In genomic region chr22:28955817-28956216, GRCh38 we compare ENCODE assay signal across 8 cellular contexts.
DNase-seq lines count a peak whose midpoint lies in the region; ATAC-seq, FAIRE-seq and TF ChIP-seq lines count a peak whose summit lies in the region.

No MANE protein-coding gene starts in this region.

- no peak overlapping the region for H4K91ac ChIP-seq in H1 (replicated peaks; ENCODE audit: insufficient read length, low read length)

- H3K9ac ChIP-seq in H1 (replicated peaks in 1 of 4; ENCODE audit: extremely low read depth in 1 of 4, low read depth in 3 of 4, low read length in 3 of 4) (no peak overlapping the region), mammary epithelial cell (ENCODE audit: insufficient read depth, low read length) (no peak overlapping the region)

- peaks cover 38% of the 10 kb centered on the region for H3K4me1 Mint-ChIP-seq in activated CD4-positive, alpha-beta T cell treated with anti-CD3 and anti-CD28 coated beads for 36 hours
- H3K4me1 Mint-ChIP-seq in CD14-positive monocyte, result peaks cover 16% of the 10 kb centered on the region

- no peak overlapping the region for H4K8ac ChIP-seq in H1 (ENCODE audit: extremely low read depth, insufficient read depth, low read length)

- H3K56ac ChIP-seq in H1 (replicated peaks; ENCODE audit: insufficient read length, low read depth, low read length), result no peak overlapping the region

- H3K23me2 ChIP-seq in H1 (ENCODE audit: low read depth, low read length), result peaks cover 2% of the 10 kb centered on the region; the same call in 1 of the 2 replicates

- no peak for TF ChIP-seq POLR2A in H1 (IDR thresholded peaks at IDR 0.05; ENCODE audit: control extremely low read depth in 1 of 2, low read depth in 2 of 2, low read length in 2 of 2)

- H3K9me3 Mint-ChIP-seq in activated CD4-positive, alpha-beta T cell treated with anti-CD3 and anti-CD28 coated beads for 36 hours (ENCODE audit: low read depth), result no peaks in the 10 kb centered on the region
- H3K9me3 Mint-ChIP-seq in CD14-positive monocyte, result peaks cover 0 to 3% (median 0%) of the 10 kb centered on the region in 7 donors

- DNase-seq in activated CD4-positive, alpha-beta T cell treated with anti-CD3 and anti-CD28 coated beads for 36 hours, result peak; percentile 92
- DNase-seq in H1 (ENCODE audit: low read depth in 1 of 2, low spot score in 2 of 2), result no peak
- peak; percentile 55 for DNase-seq in stimulated activated naive CD4-positive, alpha-beta T cell treated with Interleukin-2 at 50 U/mL for 16 hours (lab: John Stamatoyannopoulos, UW)
- no peak for DNase-seq in CD14-positive monocyte (ENCODE audit: low spot score)
- DNase-seq in RPMI8226, result no peak
- DNase-seq in mammary epithelial cell, result no peak

- no peak overlapping the region for H3K4ac ChIP-seq in H1 (replicated peaks; ENCODE audit: insufficient read length, low read depth, low read length)

- H3K4me3 Mint-ChIP-seq in activated CD4-positive, alpha-beta T cell treated with anti-CD3 and anti-CD28 coated beads for 36 hours, result peak overlapping the region; percentile 46
- H3K4me3 Mint-ChIP-seq in CD14-positive monocyte, result peak overlapping the region in 1 of 2 donors; percentile 61

- H3K18ac ChIP-seq in H1 (ENCODE audit: extremely low read depth, low read length), result no peak overlapping the region

- in situ Hi-C loops in mammary epithelial cell (cut with MboI; ENCODE audit: low sequenced_read_pairs in 2 of 2), result no loop called here

- H2BK12ac ChIP-seq in H1 (ENCODE audit: low read depth, low read length), result no peak overlapping the region

- TF ChIP-seq CTCF in H1 (IDR thresholded peaks at IDR 0.05; ENCODE audit: control extremely low read depth in 1 of 3, insufficient read depth in 1 of 3, low read depth in 1 of 3, low read length in 3 of 3) (no peak), CD14-positive monocyte (IDR thresholded peaks at IDR 0.05) (no peak), mammary epithelial cell (conservative IDR thresholded peaks at IDR 0.05 in 1 of 2, IDR thresholded peaks at IDR 0.05 in 1 of 2; ENCODE audit: extremely low read depth in 1 of 2, insufficient read depth in 1 of 2, low read depth in 1 of 2, low read length in 2 of 2) (no peak)

- intact Hi-C loops in activated CD4-positive, alpha-beta T cell treated with anti-CD3 and anti-CD28 coated beads for 36 hours (cut with DNase I, micrococcal nuclease), result loop anchor here (1.0 to 5.0 kb wide), 4 partner anchors 47 to 282 kb away; partner anchors contain the start of genes KREMEN1 (in 1 of the 2) and ZNRF3 (in 1 of the 2)
- intact Hi-C loops in CD14-positive monocyte (cut with micrococcal nuclease), result no loop called here
- intact Hi-C loops in mammary epithelial cell (cut with micrococcal nuclease), result no loop called here

- peaks cover 4 to 93% of the 10 kb centered on the region in 2 experiments for H3K79me2 ChIP-seq in H1 (ENCODE audit: control insufficient read depth in 1 of 2, insufficient read depth in 2 of 2, low read length in 2 of 2)
- peaks cover 71% of the 10 kb centered on the region for H3K79me2 ChIP-seq in mammary epithelial cell (ENCODE audit: insufficient read depth, low read length)

- WGBS in H1 (ENCODE audit: extremely low coverage in 1 of 2, insufficient coverage in 1 of 2, insufficient read length in 1 of 2, insufficient replicate concordance in 2 of 2, low coverage in 1 of 2, low lambda C conversion rate in 2 of 2, missing lambda C conversion rate in 1 of 2), 2 experiments, result 83% methylated on average over 5 of the region's 5 CpGs; no CpG with 5 or more reads in 1 of the 2 experiments
- 62% methylated on average over 5 of the region's 5 CpGs for WGBS in mammary epithelial cell (ENCODE audit: low coverage, missing lambda C conversion rate)

- POLR2A ChIA-PET in activated CD4-positive, alpha-beta T cell treated with anti-CD3 and anti-CD28 coated beads for 36 hours (lab: Charles Lee), result no interaction called here
- POLR2A ChIA-PET in H1 (lab: Charles Lee; ENCODE audit: partially characterized antibody), result interaction anchor here (1.2 kb wide), 1 partner anchor 9 kb away, joined by 4 read pairs; no protein-coding TSS in a partner anchor

- dilution Hi-C loops in mammary epithelial cell (cut with HindIII; ENCODE audit: low sequenced_read_pairs), result no loop called here

- no peak overlapping the region for H4K5ac ChIP-seq in H1 (ENCODE audit: insufficient read length, low read depth, low read length)

- H3K27me3 Mint-ChIP-seq in activated CD4-positive, alpha-beta T cell treated with anti-CD3 and anti-CD28 coated beads for 36 hours, result peaks cover 85% of the 10 kb centered on the region
- peaks cover 31 to 50% (median 40%) of the 10 kb centered on the region in 3 donors for H3K27me3 Mint-ChIP-seq in CD14-positive monocyte (ENCODE audit: low read depth in 3 of 3)

- BruUV-seq in mammary epithelial cell (replicated peaks; lab: Mats Ljungman, UMichigan), result no TSS peak

- H3K27ac ChIP-seq in H1 (ENCODE audit: low read depth, low read length) (no peak overlapping the region), mammary epithelial cell (ENCODE audit: insufficient read depth, low read depth, low read length) (no peak overlapping the region)

- H3K14ac ChIP-seq in H1 (ENCODE audit: insufficient read length), result no peak overlapping the region

- no peak overlapping the region for H3K23ac ChIP-seq in H1 (ENCODE audit: insufficient read length)

- peak overlapping the region; percentile 75; the same call in 1 of the 2 replicates for H2AK5ac ChIP-seq in H1 (ENCODE audit: low read depth, low read length)

- no peak overlapping the region for H3K4me3 ChIP-seq in H1 (ENCODE audit: extremely low read depth in 1 of 4, insufficient read depth in 2 of 4, low read depth in 3 of 4, low read length in 4 of 4)
- no peak overlapping the region for H3K4me3 ChIP-seq in mammary epithelial cell (replicated peaks in 1 of 3; ENCODE audit: insufficient read depth in 1 of 3, low read depth in 2 of 3, low read length in 3 of 3)

- H3K36me3 Mint-ChIP-seq in activated CD4-positive, alpha-beta T cell treated with anti-CD3 and anti-CD28 coated beads for 36 hours (ENCODE audit: low read depth), result peaks cover 3% of the 10 kb centered on the region
- H3K36me3 Mint-ChIP-seq in CD14-positive monocyte, result no peaks in the 10 kb centered on the region

- ATAC-seq in HG03095 (IDR thresholded peaks at IDR 0.05; ENCODE audit: unreplicated experiment) (peak; percentile 61), HG03045 (IDR thresholded peaks at IDR 0.05; ENCODE audit: unreplicated experiment) (no peak)
- peak; percentile 87 for ATAC-seq in activated CD4-positive, alpha-beta T cell treated with anti-CD3 and anti-CD28 coated beads for 36 hours

- H2BK5ac ChIP-seq in H1 (ENCODE audit: low read depth, low read length), result peak overlapping the region; percentile 16

- H3K4me2 ChIP-seq in H1 (ENCODE audit: insufficient read depth in 1 of 2, low read depth in 2 of 2, low read length in 2 of 2) (no peak overlapping the region), mammary epithelial cell (ENCODE audit: insufficient read depth, low read depth, low read length) (no peak overlapping the region)

- CTCF ChIA-PET in activated CD4-positive, alpha-beta T cell treated with anti-CD3 and anti-CD28 coated beads for 36 hours (lab: Charles Lee), result interaction anchor here (0.7 kb wide), 1 partner anchor 193 kb away, joined by 3 read pairs; no protein-coding TSS in a partner anchor
- CTCF ChIA-PET in H1 (lab: Charles Lee; ENCODE audit: partially characterized antibody) (interaction anchor here (1.4 to 1.5 kb wide), 2 partner anchors 9 to 11 kb away, joined by 3 read pairs; no protein-coding TSS in a partner anchor), mammary epithelial cell (lab: Charles Lee; ENCODE audit: low non-redundant PET) (no interaction called here)

- H2BK15ac ChIP-seq in H1 (ENCODE audit: low read length), result no peak overlapping the region

- TF ChIP-seq RAD21 in H1 (IDR thresholded peaks at IDR 0.05 in 1 of 2, conservative IDR thresholded peaks at IDR 0.05 in 1 of 2; ENCODE audit: low read depth in 2 of 2, low read length in 2 of 2), result no peak

- H3K79me1 ChIP-seq in H1 (ENCODE audit: low read depth, low read length), result peaks cover 20% of the 10 kb centered on the region

- peak overlapping the region; percentile 52 for H3K27ac Mint-ChIP-seq in activated CD4-positive, alpha-beta T cell treated with anti-CD3 and anti-CD28 coated beads for 36 hours
- peak overlapping the region in 1 of 7 donors; percentile 37 for H3K27ac Mint-ChIP-seq in CD14-positive monocyte

- H4K20me1 ChIP-seq in H1 (replicated peaks in 1 of 2; ENCODE audit: control insufficient read depth in 1 of 2, insufficient read depth in 2 of 2, low read length in 2 of 2), result peaks cover 4 to 11% of the 10 kb centered on the region in 2 experiments
- H4K20me1 ChIP-seq in mammary epithelial cell (ENCODE audit: insufficient read depth, low read length), result no peaks in the 10 kb centered on the region

- H3K36me3 ChIP-seq in H1 (ENCODE audit: control insufficient read depth in 2 of 4, insufficient read depth in 4 of 4, low read length in 3 of 4) (no peaks in the 10 kb centered on the region; a peak in 1 of 8 replicates), mammary epithelial cell (ENCODE audit: insufficient read depth, low read length) (no peaks in the 10 kb centered on the region)

- no peak overlapping the region for H2BK20ac ChIP-seq in H1 (ENCODE audit: low read length)

- H3K4me1 ChIP-seq in H1 (replicated peaks in 1 of 4; ENCODE audit: control insufficient read depth in 3 of 4, insufficient read depth in 4 of 4, low read length in 3 of 4) (peaks cover 2 to 10% (median 8%) of the 10 kb centered on the region in 4 experiments; a peak in 6 of 7 replicates), mammary epithelial cell (ENCODE audit: insufficient read depth, low read length) (peaks cover 4% of the 10 kb centered on the region)

- H3K27me3 ChIP-seq in H1 (replicated peaks in 1 of 4; ENCODE audit: control insufficient read depth in 3 of 4, extremely low read depth in 1 of 4, insufficient read depth in 3 of 4, low read length in 3 of 4) (no peaks in the 10 kb centered on the region), mammary epithelial cell (ENCODE audit: insufficient read depth, low read length) (no peaks in the 10 kb centered on the region)

- no peak for TF ChIP-seq EP300 in H1 (IDR thresholded peaks at IDR 0.05; ENCODE audit: borderline replicate concordance in 1 of 2, low read depth in 2 of 2, low read length in 2 of 2)

- no peak for FAIRE-seq in H1 (lab: Jason Lieb, UNC)

- no peak overlapping the region for H2BK120ac ChIP-seq in H1 (replicated peaks; ENCODE audit: low read depth, low read length)

- H3K9me3 ChIP-seq in H1 (ENCODE audit: insufficient read depth in 2 of 2, low read depth in 1 of 2, low read length in 1 of 2) (no peaks in the 10 kb centered on the region), mammary epithelial cell (replicated peaks; ENCODE audit: insufficient read depth, low read length) (no peaks in the 10 kb centered on the region)

- no peak overlapping the region for H2AFZ ChIP-seq in H1 (ENCODE audit: low read length)
- no peak overlapping the region for H2AFZ ChIP-seq in mammary epithelial cell (ENCODE audit: low read depth, low read length)

TF ChIP-seq in H1, 55 proteins besides CTCF, POLR2A, EP300 and RAD21 (continues in another document):
- TF ChIP-seq RNF2 (IDR thresholded peaks at IDR 0.05; ENCODE audit: borderline replicate concordance, low read depth, low read length, missing control alignments, poor library complexity, severe bottlenecking), result no peak

Comparison
In these comparisons a context has a peak if more than half of its experiments do, and no peak if none do; other contexts are left out.
1. DNase-seq: peak in activated CD4-positive, alpha-beta T cell treated with anti-CD3 and anti-CD28 coated beads for 36 hours (single experiment) and stimulated activated naive CD4-positive, alpha-beta T cell treated with Interleukin-2 at 50 U/mL for 16 hours (single experiment); none in H1 (0 of 2), CD14-positive monocyte (single experiment), RPMI8226 (single experiment) and mammary epithelial cell (single experiment).
2. intact Hi-C loops: an anchor here in activated CD4-positive, alpha-beta T cell treated with anti-CD3 and anti-CD28 coated beads for 36 hours (1.0 to 5.0 kb wide); none called in CD14-positive monocyte and mammary epithelial cell.